1 cellular context compared by ENCODE assay signal in genomic region chr19:10191347-10191746, GRCh38.
A peak's percentile ranks its signal among the peaks of the same experiment; 100 is the strongest.
TF ChIP-seq lines count a peak whose summit lies in the region.

No MANE protein-coding gene starts in this region.

TF ChIP-seq in endothelial cell of umbilical vein, 7 proteins besides CTCF, POLR2A, EP300 and RAD21:
- no peak for TF ChIP-seq GATA2 (IDR thresholded peaks at IDR 0.05; ENCODE audit: insufficient read depth, insufficient read length, low read depth, low read length)
- TF ChIP-seq POLR2AphosphoS5 (IDR thresholded peaks at IDR 0.05; ENCODE audit: insufficient read depth, low read depth, low read length): peak; percentile 69
- peak; percentile 40 for TF ChIP-seq FOS (IDR thresholded peaks at IDR 0.05; ENCODE audit: borderline replicate concordance, insufficient read depth, low read length)
